8 cellular contexts compared by ENCODE assay signal in the genomic region with DNA sequence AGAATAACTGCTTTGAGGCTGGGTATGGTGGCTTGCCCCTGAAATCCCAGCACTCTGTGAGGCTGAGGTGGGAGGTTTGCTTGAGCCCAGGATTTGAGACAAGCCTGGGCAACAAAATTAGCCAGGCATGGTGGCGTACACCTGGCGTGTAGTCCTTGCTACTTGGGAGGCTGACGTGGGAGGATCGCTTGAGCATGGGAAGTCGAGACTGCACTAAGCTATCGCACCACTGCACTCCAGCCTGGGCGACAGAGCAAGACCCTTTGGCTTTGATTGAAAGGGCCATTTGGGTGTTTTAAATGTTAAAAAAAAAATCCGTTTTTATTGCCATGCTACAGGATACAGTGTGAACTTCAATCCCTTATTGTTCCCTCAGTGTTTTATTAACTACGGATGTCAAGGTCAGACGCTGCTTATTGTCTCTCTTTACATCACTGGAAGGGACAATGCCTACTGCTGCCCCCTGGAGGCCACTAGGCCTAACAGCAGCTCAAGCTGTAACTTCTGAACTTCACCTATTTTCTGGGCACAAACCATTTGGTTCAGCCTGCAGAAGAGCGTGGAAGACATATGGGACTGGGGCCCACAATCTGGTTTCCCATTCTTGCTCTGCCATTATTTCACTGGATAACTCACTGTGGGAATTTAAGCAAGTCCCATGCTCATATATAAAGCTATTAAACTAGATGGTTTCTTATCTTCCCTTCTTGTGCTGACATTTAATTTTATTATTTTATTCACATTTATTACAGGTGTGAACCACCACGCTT. TPM values are rescaled to one million over a fixed set of nuclear protein-coding genes. Genes with fewer than 3 reads are reported as not detected.
DNase-seq lines count a peak whose midpoint lies in the region; ATAC-seq, FAIRE-seq and TF ChIP-seq lines count a peak whose summit lies in the region.

No MANE protein-coding gene starts in this region.

- H2BK20ac ChIP-seq in H9 (ENCODE audit: low read depth, low read length, poor library complexity, severe bottlenecking): no peak overlapping the region

- H3K18ac ChIP-seq in H9 (ENCODE audit: insufficient read length, low read depth, low read length): no peak overlapping the region

- H4K8ac ChIP-seq in H9 (replicated peaks; ENCODE audit: insufficient read length, low read depth, low read length): no peak overlapping the region

- no peak overlapping the region for H3T11ph ChIP-seq in H9 (ENCODE audit: low read length)

- H2BK12ac ChIP-seq in H9 (ENCODE audit: insufficient read length, low read depth, low read length): no peak overlapping the region

- no peak overlapping the region for H3K27ac ChIP-seq in H9 (ENCODE audit: insufficient read length, low read depth, low read length)

- H3K4me3 ChIP-seq in AG10803 (ENCODE audit: low read length): no peak overlapping the region
- H3K4me3 ChIP-seq in lower leg skin (ENCODE audit: low read depth, poor library complexity, severe bottlenecking): no peak overlapping the region

- no CpG with 5 or more reads among the region's 12 CpGs for WGBS in H9 (ENCODE audit: extremely low coverage, insufficient read length, low lambda C conversion rate)
- 49% methylated on average over 12 of the region's 12 CpGs for whole genome bisulfite sequencing in lower leg skin, 2 donors

- no peaks in the 10 kb centered on the region for H3K79me1 ChIP-seq in H9 (ENCODE audit: insufficient read depth, low read depth, low read length, poor library complexity, severe bottlenecking)

- no peaks in the 10 kb centered on the region for H3K27me3 ChIP-seq in H9 (ENCODE audit: insufficient read depth, low read length)

- H3K36me3 Mint-ChIP-seq in H9 (ENCODE audit: insufficient read depth in 1 of 3, low read depth in 3 of 3): peaks cover 0 to 5% (median 0%) of the 10 kb centered on the region in 3 experiments; a peak in 2 of 7 replicates

- H3K9me3 ChIP-seq in H9 (ENCODE audit: control insufficient read depth, low read depth, low read length): no peaks in the 10 kb centered on the region

- H3K79me2 ChIP-seq in H9 (ENCODE audit: insufficient read depth, low read length): no peaks in the 10 kb centered on the region

- ATAC-seq in HG02970 (IDR thresholded peaks at IDR 0.05; ENCODE audit: low FRiP score, unreplicated experiment): no peak

- no peaks in the 10 kb centered on the region for H3K4me1 Mint-ChIP-seq in H9

- no peaks in the 10 kb centered on the region for H3K4me1 ChIP-seq in H9 (ENCODE audit: insufficient read depth, low read length)

- H3K4me2 ChIP-seq in H9 (ENCODE audit: insufficient read depth, insufficient read length, low read length): no peak overlapping the region

- no peak overlapping the region for H3K56ac ChIP-seq in H9 (ENCODE audit: insufficient read length, low read depth, low read length)

- H4K5ac ChIP-seq in H9 (ENCODE audit: insufficient read length, low read depth, low read length): no peak overlapping the region

- no peaks in the 10 kb centered on the region for H3K23me2 ChIP-seq in H9 (ENCODE audit: insufficient read length, low read depth, low read length, poor library complexity, severe bottlenecking)

- no peak overlapping the region; a peak in 1 of 7 replicates for H3K27ac Mint-ChIP-seq in H9

- no peak overlapping the region for H3K4ac ChIP-seq in H9 (ENCODE audit: low read depth, low read length)

- H3K27me3 Mint-ChIP-seq in H9 (ENCODE audit: low read depth): peaks cover 7% of the 10 kb centered on the region; the same call in 1 of the 2 replicates

- H2AK5ac ChIP-seq in H9 (ENCODE audit: insufficient read length, low read length): no peak overlapping the region

- TF ChIP-seq CTCF in AG10803 (conservative IDR thresholded peaks at IDR 0.05; ENCODE audit: low read length): peak; percentile 98
- peak; percentile 94 for TF ChIP-seq CTCF in H9 (conservative IDR thresholded peaks at IDR 0.05)
- TF ChIP-seq CTCF in lower leg skin (IDR thresholded peaks at IDR 0.05): no peak

- H3K9me3 Mint-ChIP-seq in H9: peaks cover 4 to 7% of the 10 kb centered on the region in 2 experiments; a peak in 4 of 5 replicates

- intact Hi-C loops in lower leg skin (cut with DNase I; ENCODE audit: low total_unique reads): loop anchor here (5.0 kb wide), 1 partner anchor 115 kb away; no protein-coding TSS in a partner anchor

- H3K9ac ChIP-seq in H9 (ENCODE audit: extremely low read depth, insufficient read length, low read length): no peak overlapping the region

- TF ChIP-seq POLR2A in lower leg skin (IDR thresholded peaks at IDR 0.05): no peak

- no peak overlapping the region for H3K14ac ChIP-seq in H9 (ENCODE audit: insufficient read depth, low read length)

- DNase-seq in AG10803 (ENCODE audit: low read depth): peak; percentile 55
- peak; percentile 67 for DNase-seq in H9
- DNase-seq in NCI-H526 (lab: John Stamatoyannopoulos, UW): peak; percentile 47 to 69
- peak; percentile 74 for DNase-seq in activated CD4-positive, alpha-beta T cell treated with anti-CD3 and anti-CD28 coated beads for 48 hours
- DNase-seq in lower leg skin (ENCODE audit: low spot score in 2 of 2): peak; percentile 37 to 90
- DNase-seq in stimulated activated CD4-positive, alpha-beta T cell treated with anti-CD3 and anti-CD28 coated beads, TNF-alpha, amount 100 ng/mL, for 48 hours (ENCODE audit: low read depth in 3 of 3): peak; percentile 35 to 43 (median 38)

- H4K20me1 ChIP-seq in H9 (ENCODE audit: control insufficient read depth, insufficient read depth, insufficient read length): no peaks in the 10 kb centered on the region

- no peak overlapping the region for H2BK5ac ChIP-seq in H9 (ENCODE audit: insufficient read length, low read length)

- no peak overlapping the region for H3K4me3 Mint-ChIP-seq in H9

- no peak overlapping the region for H2BK120ac ChIP-seq in H9 (ENCODE audit: low read depth, low read length, poor library complexity, severe bottlenecking)

- peak; percentile 47 for FAIRE-seq in colon (lab: Jason Lieb, UNC)

- H4K91ac ChIP-seq in H9 (ENCODE audit: insufficient read length, low read depth, low read length): no peak overlapping the region

- H2AFZ ChIP-seq in H9 (ENCODE audit: low read length): no peak overlapping the region

- no peak overlapping the region for H2BK15ac ChIP-seq in H9 (ENCODE audit: low read depth, low read length)

- H3K23ac ChIP-seq in H9 (ENCODE audit: insufficient read length, low read depth, low read length): no peak overlapping the region

RNA-seq across cellular contexts. Expression of a gene that starts 15.3 kb away (rescaled TPM):
- total RNA-seq in H9 (2021): 87.6 and 93.3 TPM in 2 replicates
- total RNA-seq in lower leg skin: 10 to 100 TPM; 28.4 to 43.5 (median 30.8) TPM

Comparison
In these comparisons a context has a peak if more than half of its experiments do, and no peak if none do; other contexts are left out.
1. CTCF ChIP-seq: peak in AG10803 (single experiment) and H9 (single experiment); none in lower leg skin (0 of 3).
2. Peak in every context shown above with its lines, with median percentiles within 50 percentile points of each other: DNase-seq.